Comparison of ENCODE assay signal across 21 cellular contexts in the genomic region with DNA sequence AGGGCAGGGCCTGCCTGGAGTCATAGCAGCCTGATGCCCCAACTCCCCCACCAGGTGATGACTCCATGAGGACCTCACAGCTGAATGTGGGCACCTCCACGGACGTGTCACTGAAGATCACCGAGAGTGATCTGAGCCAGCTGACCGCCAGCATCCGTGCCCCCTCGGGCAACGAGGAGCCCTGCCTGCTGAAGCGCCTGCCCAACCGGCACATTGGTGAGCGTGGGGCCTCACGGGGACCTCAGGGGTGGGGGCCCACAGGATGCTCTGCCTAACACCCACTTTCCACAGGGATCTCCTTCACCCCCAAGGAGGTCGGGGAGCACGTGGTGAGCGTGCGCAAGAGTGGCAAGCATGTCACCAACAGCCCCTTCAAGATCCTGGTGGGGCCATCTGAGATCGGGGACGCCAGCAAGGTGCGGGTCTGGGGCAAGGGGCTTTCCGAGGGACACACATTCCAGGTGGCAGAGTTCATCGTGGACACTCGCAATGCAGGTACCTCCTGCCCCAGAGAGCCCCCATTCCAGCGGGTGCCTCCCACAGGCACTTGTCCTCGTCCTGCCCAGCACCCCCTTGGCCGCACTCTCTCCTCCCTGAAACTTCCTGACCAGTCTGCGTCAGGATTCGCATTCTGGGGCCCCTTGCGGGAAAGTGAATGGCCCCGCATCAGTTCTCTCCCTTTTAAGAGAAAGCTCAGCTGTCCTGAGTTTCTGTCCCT. TPM values are rescaled to one million over a fixed set of nuclear protein-coding genes. Genes with fewer than 3 reads are reported as not detected.
DNase-seq lines count a peak whose midpoint lies in the region; ATAC-seq, FAIRE-seq and TF ChIP-seq lines count a peak whose summit lies in the region.
"Had no signal": no experiment of that assay in that cellular context is flagged by ENCODE, and none has a peak within 500 bp of the region (broad histone marks: within the 10 kb centered on the region; RNA-seq: fewer than 3 reads in every experiment).

No MANE protein-coding gene starts in this region.

- CTCF ChIA-PET in K562 (lab: Yijun Ruan, JAX; ENCODE audit: low intra/inter-chr PET ratio): no interaction called here

- in situ Hi-C loops in K562 (cut with MboI): no loop called here

- no peak for FAIRE-seq in K562 (lab: Jason Lieb, UNC)
- FAIRE-seq: A204.1, GM12892, GM18507 had no signal

- TF ChIP-seq RAD21 in K562 (CRISPR knock-in tag; conservative IDR thresholded peaks at IDR 0.05 in 1 of 2, IDR thresholded peaks at IDR 0.05 in 1 of 2): no peak

- no peaks in the 10 kb centered on the region for H3K27me3 ChIP-seq in K562 (ENCODE audit: control insufficient read depth in 2 of 2, insufficient read depth in 2 of 2, low read length in 2 of 2)
- no peaks in the 10 kb centered on the region for H3K27me3 ChIP-seq in psoas muscle (ENCODE audit: insufficient read depth in 3 of 3, low read length in 2 of 3)
- no peaks in the 10 kb centered on the region for H3K27me3 ChIP-seq in skeletal muscle tissue (ENCODE audit: control insufficient read depth in 3 of 3, insufficient read depth in 3 of 3, low read length in 3 of 3)
- H3K27me3 ChIP-seq: BE2C had no signal

- DNase-seq in HFFc6: no peak
- DNase-seq in K562 (ENCODE audit: extremely low read depth in 1 of 4, low spot score in 3 of 4): no peak
- DNase-seq in psoas muscle: no peak
- no peak for DNase-seq in COLO668 (lab: John Stamatoyannopoulos, UW; ENCODE audit: unreplicated experiment)
- DNase-seq: ACHN; BE2C; C1 segment of cervical spinal cord; CD4-positive, CD25-positive, alpha-beta regulatory T cell; CD8-positive, alpha-beta memory T cell; DMS153; DMS79; GDM1; GOT3; H7 had no signal

- H3K9me3 ChIP-seq in K562 (replicated peaks; ENCODE audit: control insufficient read depth, insufficient read depth, low read depth, low read length): no peaks in the 10 kb centered on the region
- no peaks in the 10 kb centered on the region for H3K9me3 ChIP-seq in psoas muscle
- H3K9me3 ChIP-seq in skeletal muscle tissue (ENCODE audit: control insufficient read depth in 3 of 3, low read length in 3 of 3): no peaks in the 10 kb centered on the region
- H3K9me3 ChIP-seq: BE2C had no signal

- H3K4me3 Mint-ChIP-seq in HFFc6: no peak overlapping the region
- H3K4me3 Mint-ChIP-seq: CD4-positive, CD25-positive, alpha-beta regulatory T cell; CD8-positive, alpha-beta memory T cell had no signal

- no peak overlapping the region for H3K4me2 ChIP-seq in K562 (ENCODE audit: insufficient read depth, low read length)

- intact Hi-C loops in K562 (cut with micrococcal nuclease): no loop called here
- intact Hi-C loops in psoas muscle (cut with DNase I): loop anchor here in 1 of 2 donors (1.0 kb wide), 1 partner anchor 16 kb away; no protein-coding TSS in a partner anchor

- no peak overlapping the region for H2AFZ ChIP-seq in K562 (ENCODE audit: low read depth, low read length)

- H3K27ac Mint-ChIP-seq in HFFc6: 0 out of 2 replicates have a peak overlapping the region, but pooled peaks have one; percentile 18
- H3K27ac Mint-ChIP-seq: CD4-positive, CD25-positive, alpha-beta regulatory T cell; CD8-positive, alpha-beta memory T cell had no signal

- POLR2A ChIA-PET in K562 (lab: Yijun Ruan, JAX): no interaction called here

- peaks cover 3% of the 10 kb centered on the region; the same call in 1 of the 2 replicates for H4K20me1 ChIP-seq in K562 (replicated peaks; ENCODE audit: control insufficient read depth, insufficient read depth, low read length)

- no TSS peak for BruUV-seq in K562 (replicated peaks; lab: Mats Ljungman, UMichigan)

- no peak overlapping the region for H3K27ac ChIP-seq in K562 (ENCODE audit: extremely low read depth, low read depth, low read length)
- peak overlapping the region; percentile 53 for H3K27ac ChIP-seq in psoas muscle
- peak overlapping the region; percentile 66 for H3K27ac ChIP-seq in skeletal muscle tissue (ENCODE audit: low read depth, low read length)

- H3K4me3 ChIP-seq in K562 (no peak overlapping the region), psoas muscle (no peak overlapping the region), skeletal muscle tissue (ENCODE audit: low read length in 3 of 3) (no peak overlapping the region)

- TF ChIP-seq POLR2A in K562 (conservative IDR thresholded peaks at IDR 0.05): no peak

- H3K4me1 Mint-ChIP-seq in HFFc6 (ENCODE audit: low read depth): no peaks in the 10 kb centered on the region
- H3K4me1 Mint-ChIP-seq: CD4-positive, CD25-positive, alpha-beta regulatory T cell; CD8-positive, alpha-beta memory T cell had no signal

- 90% methylated on average over 28 of the region's 28 CpGs for WGBS in K562 (ENCODE audit: insufficient coverage, low coverage, missing lambda C conversion rate)
- 75 to 87% (median 75%) methylated on average over 25 to 28 of the region's 28 CpGs for WGBS in psoas muscle, 3 donors

- no peak for TF ChIP-seq EP300 in K562 (IDR thresholded peaks at IDR 0.05; ENCODE audit: low read length)

- H3K9ac ChIP-seq in K562 (ENCODE audit: insufficient read depth in 1 of 2, low read depth in 2 of 2, low read length in 2 of 2) (no peak overlapping the region), skeletal muscle tissue (ENCODE audit: low read depth in 1 of 3, low read length in 3 of 3) (peak overlapping the region in 1 of 3 donors; percentile 40)

- H3K79me2 ChIP-seq in K562 (ENCODE audit: control insufficient read depth, insufficient read depth, low read length): no peaks in the 10 kb centered on the region

- H3K4me1 ChIP-seq in K562 (replicated peaks in 1 of 2; ENCODE audit: control insufficient read depth in 2 of 2, insufficient read depth in 2 of 2, low read length in 2 of 2) (peaks cover 0 to 36% of the 10 kb centered on the region in 2 experiments; a peak in 1 of 5 replicates), psoas muscle (no peaks in the 10 kb centered on the region), skeletal muscle tissue (ENCODE audit: control insufficient read depth in 3 of 3, insufficient read depth in 3 of 3, low read length in 3 of 3) (peaks cover 8 to 67% (median 50%) of the 10 kb centered on the region in 3 donors)
- H3K4me1 ChIP-seq: BE2C had no signal

- H3K36me3 Mint-ChIP-seq in HFFc6 (ENCODE audit: low read depth): peaks cover 11% of the 10 kb centered on the region; the same call in 1 of the 2 replicates
- H3K36me3 Mint-ChIP-seq: CD4-positive, CD25-positive, alpha-beta regulatory T cell; CD8-positive, alpha-beta memory T cell had no signal

- ATAC-seq in K562: no peak
- ATAC-seq in psoas muscle: no peak
- ATAC-seq in HG02852 (IDR thresholded peaks at IDR 0.05; ENCODE audit: unreplicated experiment): no peak
- ATAC-seq in GM19351 (IDR thresholded peaks at IDR 0.05; ENCODE audit: unreplicated experiment): no peak
- ATAC-seq: HCT116 had no signal

- H3K27me3 Mint-ChIP-seq in HFFc6 (ENCODE audit: insufficient read depth): peaks cover 23% of the 10 kb centered on the region
- H3K27me3 Mint-ChIP-seq: CD4-positive, CD25-positive, alpha-beta regulatory T cell had no signal

- peaks cover 97% of the 10 kb centered on the region for H3K36me3 ChIP-seq in K562 (ENCODE audit: control insufficient read depth, insufficient read depth, low read length)
- H3K36me3 ChIP-seq in psoas muscle (ENCODE audit: insufficient read depth in 1 of 2, low read depth in 1 of 2): peaks cover 6 to 98% of the 10 kb centered on the region in 2 donors
- peaks cover 90 to 99% (median 94%) of the 10 kb centered on the region in 3 donors for H3K36me3 ChIP-seq in skeletal muscle tissue (ENCODE audit: control insufficient read depth in 3 of 3, insufficient read depth in 3 of 3, low read length in 3 of 3)

- no peaks in the 10 kb centered on the region; the same call in 1 of the 2 replicates for H3K9me3 Mint-ChIP-seq in HFFc6
- H3K9me3 Mint-ChIP-seq: CD4-positive, CD25-positive, alpha-beta regulatory T cell; CD8-positive, alpha-beta memory T cell had no signal

- TF ChIP-seq CTCF in HFFc6 (IDR thresholded peaks at IDR 0.05) (no peak), K562 (IDR thresholded peaks at IDR 0.05 in 2 of 3, conservative IDR thresholded peaks at IDR 0.05 in 1 of 3; ENCODE audit: insufficient read depth in 2 of 3, low read depth in 1 of 3, low read length in 3 of 3) (no peak), psoas muscle (IDR thresholded peaks at IDR 0.05) (no peak)

- H3K9me1 ChIP-seq in K562 (ENCODE audit: control insufficient read depth, insufficient read depth, low read length): no peaks in the 10 kb centered on the region

RNA-seq across cellular contexts. Expression of gene ATP6V1F, which starts 10.0 kb away (rescaled TPM):
- 100 to 1,000 TPM; 179 to 212 (median 193) TPM for total RNA-seq in HFFc6 (2021; fragmentation: NEBNext Ultra II Directional; extraction: Animal tissue kit (Norgen Biotek cat#: 25700))
- 21.6 and 54.5 TPM in 2 replicates for total RNA-seq in K562 (2011; cell fraction: chromatin; rRNA removed; ENCODE audit: low replicate concordance)
- 72.7 and 74.7 TPM in 2 replicates for total RNA-seq in K562 (2011; cell fraction: nucleolus; rRNA removed)
- total RNA-seq in K562 (2011; cell fraction: nucleoplasm; rRNA removed): 70.9 and 89.2 TPM in 2 replicates
- total RNA-seq in K562 (2014; rRNA removed) (265 and 341 TPM in 2 replicates), K562 (2014; rRNA removed; fragmentation: Illumina TruSeq; extraction: Trizol) (174 and 206 TPM in 2 replicates), K562 (2015; rRNA removed; fragmentation: Illumina TruSeq; extraction: Trizol) (332 and 336 TPM in 2 replicates), K562 (2021) (378 and 393 TPM in 2 replicates), psoas muscle (100 to 1,000 TPM; 103 to 210 (median 131) TPM), skeletal muscle tissue (66.3 TPM)
- polyA plus RNA-seq in K562 (2011; rRNA removed) (507 and 542 TPM in 2 replicates), K562 (2014; fragmentation: Illumina TruSeq; extraction: Trizol) (604 and 714 TPM in 2 replicates), K562 (2014; fragmentation: Nextera tagmentation; extraction: Ambion mirVana) (1,000 to 10,000 TPM in 1 of 2 experiments, 100 to 1,000 TPM in 1; 733 to 1,123 TPM), K562 (2014; rRNA removed) (568 and 645 TPM in 2 replicates), psoas muscle (100 to 1,000 TPM; 141 to 156 (median 143) TPM)
- polyA plus RNA-seq in K562 (2011; cell fraction: cytosol; rRNA removed): 869 and 1,641 TPM in 2 replicates
- polyA plus RNA-seq in K562 (2011; cell fraction: nucleus; rRNA removed): 256 and 267 TPM in 2 replicates
- 454 and 820 TPM in 2 replicates for polyA plus RNA-seq in K562 (2012)
- polyA minus RNA-seq in K562 (2011; rRNA and poly(A)+ RNA removed): 83.2 and 101 TPM in 2 replicates
- 93.9 and 97.2 TPM in 2 replicates for polyA minus RNA-seq in K562 (2011; cell fraction: cytosol; rRNA and poly(A)+ RNA removed)
- 35.3 and 68.5 TPM in 2 replicates for polyA minus RNA-seq in K562 (2011; cell fraction: nucleus; rRNA and poly(A)+ RNA removed)

RNA-seq across cellular contexts. Expression of gene FLNC, which starts 22.5 kb away (rescaled TPM):
- total RNA-seq in HFFc6 (2021; fragmentation: NEBNext Ultra II Directional; extraction: Animal tissue kit (Norgen Biotek cat#: 25700)): 100 to 1,000 TPM; 492 to 540 (median 512) TPM
- 62.5 and 206 TPM in 2 replicates for total RNA-seq in K562 (2011; cell fraction: chromatin; rRNA removed; ENCODE audit: low replicate concordance)
- total RNA-seq in K562 (2011; cell fraction: nucleolus; rRNA removed): 132 and 134 TPM in 2 replicates
- total RNA-seq in K562 (2011; cell fraction: nucleoplasm; rRNA removed): 72.1 and 81.0 TPM in 2 replicates
- 60.7 and 94.5 TPM in 2 replicates for total RNA-seq in K562 (2014; rRNA removed)
- 11.4 and 18.2 TPM in 2 replicates for total RNA-seq in K562 (2014; rRNA removed; fragmentation: Illumina TruSeq; extraction: Trizol)
- total RNA-seq in K562 (2015; rRNA removed; fragmentation: Illumina TruSeq; extraction: Trizol): 28.8 and 33.3 TPM in 2 replicates
- 148 and 155 TPM in 2 replicates for total RNA-seq in K562 (2021)
- polyA plus RNA-seq in K562 (2011; rRNA removed): 10.3 and 11.4 TPM in 2 replicates
- polyA plus RNA-seq in K562 (2011; cell fraction: cytosol; rRNA removed): 11.4 and 26.8 TPM in 2 replicates
- polyA plus RNA-seq in K562 (2011; cell fraction: nucleus; rRNA removed): 58.5 and 126 TPM in 2 replicates
- 66.6 and 106 TPM in 2 replicates for polyA plus RNA-seq in K562 (2012)
- polyA plus RNA-seq in K562 (2014; fragmentation: Illumina TruSeq; extraction: Trizol): 32.8 and 55.3 TPM in 2 replicates
- 1 to 10 TPM in 1 of 2 experiments, under 1 TPM in 1; 0.90 to 1.1 TPM for polyA plus RNA-seq in K562 (2014; fragmentation: Nextera tagmentation; extraction: Ambion mirVana)
- 29.0 and 34.7 TPM in 2 replicates for polyA plus RNA-seq in K562 (2014; rRNA removed)
- polyA minus RNA-seq in K562 (2011; rRNA and poly(A)+ RNA removed): 15.1 and 41.9 TPM in 2 replicates
- polyA minus RNA-seq in K562 (2011; cell fraction: cytosol; rRNA and poly(A)+ RNA removed): 127 and 146 TPM in 2 replicates
- 53.1 and 53.6 TPM in 2 replicates for polyA minus RNA-seq in K562 (2011; cell fraction: nucleus; rRNA and poly(A)+ RNA removed)
- 1,000 to 10,000 TPM; 2,884 to 6,311 (median 4,401) TPM for total RNA-seq in psoas muscle
- 1,000 to 10,000 TPM; 1,080 to 4,011 (median 1,658) TPM for polyA plus RNA-seq in psoas muscle
- total RNA-seq in skeletal muscle tissue: 611 TPM
- total RNA-seq: CD4-positive, CD25-positive, alpha-beta regulatory T cell; CD8-positive, alpha-beta memory T cell had no signal
- polyA plus RNA-seq: CD4-positive, CD25-positive, alpha-beta regulatory T cell; CD8-positive, alpha-beta memory T cell had no signal

RNA-seq across cellular contexts. Expression of gene KCP, which starts 57.8 kb away (rescaled TPM):
- total RNA-seq in HFFc6 (2021; fragmentation: NEBNext Ultra II Directional; extraction: Animal tissue kit (Norgen Biotek cat#: 25700)): under 1 TPM in 2 of 6 experiments, not detected in 4; 0.05 to 0.07 TPM
- total RNA-seq in K562 (2011; cell fraction: chromatin; rRNA removed; ENCODE audit: low replicate concordance): 0.19 and 2.1 TPM in 2 replicates
- total RNA-seq in K562 (2011; cell fraction: nucleolus; rRNA removed): 0.79 and 1.3 TPM in 2 replicates
- total RNA-seq in K562 (2011; cell fraction: nucleoplasm; rRNA removed): 0.73 and 0.84 TPM in 2 replicates
- 0.09 TPM in 1 of 2 replicates, not detected in the other for total RNA-seq in K562 (2014; rRNA removed)
- not detected in 2 replicates for total RNA-seq in K562 (2014; rRNA removed; fragmentation: Illumina TruSeq; extraction: Trizol)
- 0.15 TPM in 1 of 2 replicates, not detected in the other for total RNA-seq in K562 (2015; rRNA removed; fragmentation: Illumina TruSeq; extraction: Trizol)
- total RNA-seq in K562 (2021): 0.16 TPM in 1 of 2 replicates, not detected in the other
- polyA plus RNA-seq in K562 (2011; rRNA removed): 0.07 and 0.09 TPM in 2 replicates
- 0.15 TPM in 1 of 2 replicates, not detected in the other for polyA plus RNA-seq in K562 (2011; cell fraction: cytosol; rRNA removed)
- 0.86 and 1.5 TPM in 2 replicates for polyA plus RNA-seq in K562 (2011; cell fraction: nucleus; rRNA removed)
- 0.34 and 3.9 TPM in 2 replicates for polyA plus RNA-seq in K562 (2012)
- polyA plus RNA-seq in K562 (2014; fragmentation: Illumina TruSeq; extraction: Trizol): not detected in 2 replicates
- under 1 TPM; 0.06 to 0.17 TPM for polyA plus RNA-seq in K562 (2014; fragmentation: Nextera tagmentation; extraction: Ambion mirVana)
- 0.09 and 0.15 TPM in 2 replicates for polyA plus RNA-seq in K562 (2014; rRNA removed)
- polyA minus RNA-seq in K562 (2011; rRNA and poly(A)+ RNA removed): 0.11 TPM in 1 of 2 replicates, not detected in the other
- polyA minus RNA-seq in K562 (2011; cell fraction: cytosol; rRNA and poly(A)+ RNA removed): not detected in 2 replicates
- polyA minus RNA-seq in K562 (2011; cell fraction: nucleus; rRNA and poly(A)+ RNA removed): 0.54 and 0.67 TPM in 2 replicates
- total RNA-seq in psoas muscle: under 1 TPM; 0.08 to 0.34 (median 0.23) TPM
- polyA plus RNA-seq in psoas muscle: under 1 TPM; 0.03 to 0.16 (median 0.12) TPM
- under 0.01 TPM for total RNA-seq in skeletal muscle tissue
- polyA plus RNA-seq: CD8-positive, alpha-beta memory T cell had no signal
